1 cellular context compared by ENCODE assay signal in the genomic region with DNA sequence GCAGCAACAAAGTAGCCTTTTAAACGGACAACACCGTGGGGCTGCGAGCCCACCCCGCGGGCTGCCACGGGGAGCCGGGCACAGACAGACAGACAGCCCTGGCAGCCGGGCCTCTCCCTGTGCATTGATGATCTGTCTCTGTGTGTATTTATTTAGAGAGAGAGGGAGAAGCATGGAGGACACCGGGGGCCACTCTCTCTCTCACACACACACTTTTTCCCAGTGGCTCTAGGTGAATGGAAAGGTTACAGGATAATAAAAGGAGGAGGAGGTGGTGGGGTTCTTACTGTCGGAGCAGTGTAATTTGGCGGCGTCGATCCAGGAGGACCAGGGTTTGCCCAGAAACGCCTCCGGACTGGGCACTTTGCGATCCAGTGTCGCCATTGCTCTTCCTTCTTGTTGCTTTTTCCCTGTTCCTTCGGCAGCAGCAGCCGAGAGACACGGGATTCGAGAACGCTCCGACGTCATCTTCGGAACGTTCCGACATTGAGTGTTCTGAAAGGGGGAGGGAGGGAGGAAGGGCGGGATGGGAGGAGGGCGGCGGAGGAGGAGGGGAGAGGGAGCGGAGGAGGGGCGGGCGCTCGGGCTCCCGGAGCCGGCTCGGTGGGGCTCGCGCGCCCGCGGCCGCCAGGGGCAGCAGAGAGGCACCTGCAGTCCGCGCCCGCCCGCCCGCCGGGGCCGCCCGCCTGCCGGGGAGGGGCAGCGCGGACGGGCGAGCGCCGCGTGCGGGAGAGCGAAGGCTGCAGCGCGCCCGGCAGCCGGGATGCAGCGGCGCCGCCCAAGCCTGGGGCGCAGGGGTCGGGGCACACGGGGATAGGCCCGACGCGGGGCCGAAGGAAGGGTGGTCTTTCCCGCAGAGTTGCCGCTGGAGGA.
TF ChIP-seq lines count a peak whose summit lies in the region.

A gene with protein sequence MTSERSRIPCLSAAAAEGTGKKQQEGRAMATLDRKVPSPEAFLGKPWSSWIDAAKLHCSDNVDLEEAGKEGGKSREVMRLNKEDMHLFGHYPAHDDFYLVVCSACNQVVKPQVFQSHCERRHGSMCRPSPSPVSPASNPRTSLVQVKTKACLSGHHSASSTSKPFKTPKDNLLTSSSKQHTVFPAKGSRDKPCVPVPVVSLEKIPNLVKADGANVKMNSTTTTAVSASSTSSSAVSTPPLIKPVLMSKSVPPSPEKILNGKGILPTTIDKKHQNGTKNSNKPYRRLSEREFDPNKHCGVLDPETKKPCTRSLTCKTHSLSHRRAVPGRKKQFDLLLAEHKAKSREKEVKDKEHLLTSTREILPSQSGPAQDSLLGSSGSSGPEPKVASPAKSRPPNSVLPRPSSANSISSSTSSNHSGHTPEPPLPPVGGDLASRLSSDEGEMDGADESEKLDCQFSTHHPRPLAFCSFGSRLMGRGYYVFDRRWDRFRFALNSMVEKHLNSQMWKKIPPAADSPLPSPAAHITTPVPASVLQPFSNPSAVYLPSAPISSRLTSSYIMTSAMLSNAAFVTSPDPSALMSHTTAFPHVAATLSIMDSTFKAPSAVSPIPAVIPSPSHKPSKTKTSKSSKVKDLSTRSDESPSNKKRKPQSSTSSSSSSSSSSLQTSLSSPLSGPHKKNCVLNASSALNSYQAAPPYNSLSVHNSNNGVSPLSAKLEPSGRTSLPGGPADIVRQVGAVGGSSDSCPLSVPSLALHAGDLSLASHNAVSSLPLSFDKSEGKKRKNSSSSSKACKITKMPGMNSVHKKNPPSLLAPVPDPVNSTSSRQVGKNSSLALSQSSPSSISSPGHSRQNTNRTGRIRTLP (minus strand): TSS at position 509 of the 873 bp plus-strand sequence. CDS start 41 bp downstream, at position 468.

TF ChIP-seq in K562, 482 proteins besides CTCF, POLR2A, EP300 and RAD21 (continued from another document and continues in another):
- TF ChIP-seq, protein P1, sequence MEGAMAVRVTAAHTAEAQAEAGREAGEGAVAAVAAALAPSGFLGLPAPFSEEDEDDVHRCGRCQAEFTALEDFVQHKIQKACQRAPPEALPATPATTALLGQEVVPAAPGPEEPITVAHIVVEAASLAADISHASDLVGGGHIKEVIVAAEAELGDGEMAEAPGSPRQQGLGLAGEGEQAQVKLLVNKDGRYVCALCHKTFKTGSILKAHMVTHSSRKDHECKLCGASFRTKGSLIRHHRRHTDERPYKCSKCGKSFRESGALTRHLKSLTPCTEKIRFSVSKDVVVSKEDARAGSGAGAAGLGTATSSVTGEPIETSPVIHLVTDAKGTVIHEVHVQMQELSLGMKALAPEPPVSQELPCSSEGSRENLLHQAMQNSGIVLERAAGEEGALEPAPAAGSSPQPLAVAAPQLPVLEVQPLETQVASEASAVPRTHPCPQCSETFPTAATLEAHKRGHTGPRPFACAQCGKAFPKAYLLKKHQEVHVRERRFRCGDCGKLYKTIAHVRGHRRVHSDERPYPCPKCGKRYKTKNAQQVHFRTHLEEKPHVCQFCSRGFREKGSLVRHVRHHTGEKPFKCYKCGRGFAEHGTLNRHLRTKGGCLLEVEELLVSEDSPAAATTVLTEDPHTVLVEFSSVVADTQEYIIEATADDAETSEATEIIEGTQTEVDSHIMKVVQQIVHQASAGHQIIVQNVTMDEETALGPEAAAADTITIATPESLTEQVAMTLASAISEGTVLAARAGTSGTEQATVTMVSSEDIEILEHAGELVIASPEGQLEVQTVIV (CRISPR knock-in tag; IDR thresholded peaks at IDR 0.05; ENCODE audit: borderline replicate concordance): no peak
- TF ChIP-seq NCOA1 (IDR thresholded peaks at IDR 0.05; ENCODE audit: low read depth): no peak
- peak; percentile 97 for TF ChIP-seq TAF7 (tag; IDR thresholded peaks at IDR 0.05)
- TF ChIP-seq, protein P2, sequence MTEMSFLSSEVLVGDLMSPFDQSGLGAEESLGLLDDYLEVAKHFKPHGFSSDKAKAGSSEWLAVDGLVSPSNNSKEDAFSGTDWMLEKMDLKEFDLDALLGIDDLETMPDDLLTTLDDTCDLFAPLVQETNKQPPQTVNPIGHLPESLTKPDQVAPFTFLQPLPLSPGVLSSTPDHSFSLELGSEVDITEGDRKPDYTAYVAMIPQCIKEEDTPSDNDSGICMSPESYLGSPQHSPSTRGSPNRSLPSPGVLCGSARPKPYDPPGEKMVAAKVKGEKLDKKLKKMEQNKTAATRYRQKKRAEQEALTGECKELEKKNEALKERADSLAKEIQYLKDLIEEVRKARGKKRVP (CRISPR knock-in tag; IDR thresholded peaks at IDR 0.05): 0 out of 2 replicates have a peak, but pooled peaks have one; percentile 23
- TF ChIP-seq, protein P3, sequence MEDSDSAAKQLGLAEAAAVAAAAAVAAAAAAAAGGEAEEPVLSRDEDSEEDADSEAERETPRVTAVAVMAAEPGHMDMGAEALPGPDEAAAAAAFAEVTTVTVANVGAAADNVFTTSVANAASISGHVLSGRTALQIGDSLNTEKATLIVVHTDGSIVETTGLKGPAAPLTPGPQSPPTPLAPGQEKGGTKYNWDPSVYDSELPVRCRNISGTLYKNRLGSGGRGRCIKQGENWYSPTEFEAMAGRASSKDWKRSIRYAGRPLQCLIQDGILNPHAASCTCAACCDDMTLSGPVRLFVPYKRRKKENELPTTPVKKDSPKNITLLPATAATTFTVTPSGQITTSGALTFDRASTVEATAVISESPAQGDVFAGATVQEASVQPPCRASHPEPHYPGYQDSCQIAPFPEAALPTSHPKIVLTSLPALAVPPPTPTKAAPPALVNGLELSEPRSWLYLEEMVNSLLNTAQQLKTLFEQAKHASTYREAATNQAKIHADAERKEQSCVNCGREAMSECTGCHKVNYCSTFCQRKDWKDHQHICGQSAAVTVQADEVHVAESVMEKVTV (CRISPR knock-in tag; IDR thresholded peaks at IDR 0.05): peak; percentile 99
- TF ChIP-seq ZNF146 (CRISPR knock-in tag; IDR thresholded peaks at IDR 0.05; ENCODE audit: unreplicated experiment): no peak
- peak; percentile 45 to 79; a peak in 3 of 4 replicates for TF ChIP-seq MAZ (CRISPR knock-in tag; conservative IDR thresholded peaks at IDR 0.05 in 1 of 2, IDR thresholded peaks at IDR 0.05 in 1 of 2)
- peak; percentile 38; the same call in 1 of the 2 replicates for TF ChIP-seq MTA3 (IDR thresholded peaks at IDR 0.05; ENCODE audit: borderline replicate concordance)
- TF ChIP-seq ZEB2 (IDR thresholded peaks at IDR 0.05): no peak; the same call in 1 of the 2 replicates
- TF ChIP-seq, protein P4, sequence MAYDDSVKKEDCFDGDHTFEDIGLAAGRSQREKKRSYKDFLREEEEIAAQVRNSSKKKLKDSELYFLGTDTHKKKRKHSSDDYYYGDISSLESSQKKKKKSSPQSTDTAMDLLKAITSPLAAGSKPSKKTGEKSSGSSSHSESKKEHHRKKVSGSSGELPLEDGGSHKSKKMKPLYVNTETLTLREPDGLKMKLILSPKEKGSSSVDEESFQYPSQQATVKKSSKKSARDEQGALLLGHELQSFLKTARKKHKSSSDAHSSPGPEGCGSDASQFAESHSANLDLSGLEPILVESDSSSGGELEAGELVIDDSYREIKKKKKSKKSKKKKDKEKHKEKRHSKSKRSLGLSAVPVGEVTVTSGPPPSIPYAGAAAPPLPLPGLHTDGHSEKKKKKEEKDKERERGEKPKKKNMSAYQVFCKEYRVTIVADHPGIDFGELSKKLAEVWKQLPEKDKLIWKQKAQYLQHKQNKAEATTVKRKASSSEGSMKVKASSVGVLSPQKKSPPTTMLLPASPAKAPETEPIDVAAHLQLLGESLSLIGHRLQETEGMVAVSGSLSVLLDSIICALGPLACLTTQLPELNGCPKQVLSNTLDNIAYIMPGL (CRISPR knock-in tag; IDR thresholded peaks at IDR 0.05): 0 out of 2 replicates have a peak, but pooled peaks have one; percentile 36
- peak; percentile 36; the same call in 1 of the 2 replicates for TF ChIP-seq DPF2 (IDR thresholded peaks at IDR 0.05)
- peak; percentile 86 for TF ChIP-seq SMAD4 (CRISPR knock-in tag; conservative IDR thresholded peaks at IDR 0.05)
- TF ChIP-seq HDAC8 (tag; IDR thresholded peaks at IDR 0.05): no peak
- TF ChIP-seq TAF15 (IDR thresholded peaks at IDR 0.05; ENCODE audit: low read depth, low read length): no peak
- peak; percentile 73; the same call in 1 of the 2 replicates for TF ChIP-seq ZBTB7A (IDR thresholded peaks at IDR 0.05; ENCODE audit: borderline replicate concordance, control insufficient read depth, low read depth, low read length)
- TF ChIP-seq RAD51 (IDR thresholded peaks at IDR 0.05; ENCODE audit: borderline replicate concordance, low read depth): 0 out of 2 replicates have a peak, but pooled peaks have one; percentile 22
- peak; percentile 82 for TF ChIP-seq L3MBTL2 (IDR thresholded peaks at IDR 0.05)
- TF ChIP-seq, protein P5, sequence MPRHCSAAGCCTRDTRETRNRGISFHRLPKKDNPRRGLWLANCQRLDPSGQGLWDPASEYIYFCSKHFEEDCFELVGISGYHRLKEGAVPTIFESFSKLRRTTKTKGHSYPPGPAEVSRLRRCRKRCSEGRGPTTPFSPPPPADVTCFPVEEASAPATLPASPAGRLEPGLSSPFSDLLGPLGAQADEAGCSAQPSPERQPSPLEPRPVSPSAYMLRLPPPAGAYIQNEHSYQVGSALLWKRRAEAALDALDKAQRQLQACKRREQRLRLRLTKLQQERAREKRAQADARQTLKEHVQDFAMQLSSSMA (CRISPR knock-in tag; IDR thresholded peaks at IDR 0.05): no peak
- no peak for TF ChIP-seq EWSR1 (IDR thresholded peaks at IDR 0.05; ENCODE audit: borderline replicate concordance, low read depth, partially characterized antibody)
- TF ChIP-seq FOXK2 (conservative IDR thresholded peaks at IDR 0.05 in 1 of 2, IDR thresholded peaks at IDR 0.05 in 1 of 2; ENCODE audit: low read depth in 2 of 2): peak; percentile 94 to 95
- TF ChIP-seq, protein P6, sequence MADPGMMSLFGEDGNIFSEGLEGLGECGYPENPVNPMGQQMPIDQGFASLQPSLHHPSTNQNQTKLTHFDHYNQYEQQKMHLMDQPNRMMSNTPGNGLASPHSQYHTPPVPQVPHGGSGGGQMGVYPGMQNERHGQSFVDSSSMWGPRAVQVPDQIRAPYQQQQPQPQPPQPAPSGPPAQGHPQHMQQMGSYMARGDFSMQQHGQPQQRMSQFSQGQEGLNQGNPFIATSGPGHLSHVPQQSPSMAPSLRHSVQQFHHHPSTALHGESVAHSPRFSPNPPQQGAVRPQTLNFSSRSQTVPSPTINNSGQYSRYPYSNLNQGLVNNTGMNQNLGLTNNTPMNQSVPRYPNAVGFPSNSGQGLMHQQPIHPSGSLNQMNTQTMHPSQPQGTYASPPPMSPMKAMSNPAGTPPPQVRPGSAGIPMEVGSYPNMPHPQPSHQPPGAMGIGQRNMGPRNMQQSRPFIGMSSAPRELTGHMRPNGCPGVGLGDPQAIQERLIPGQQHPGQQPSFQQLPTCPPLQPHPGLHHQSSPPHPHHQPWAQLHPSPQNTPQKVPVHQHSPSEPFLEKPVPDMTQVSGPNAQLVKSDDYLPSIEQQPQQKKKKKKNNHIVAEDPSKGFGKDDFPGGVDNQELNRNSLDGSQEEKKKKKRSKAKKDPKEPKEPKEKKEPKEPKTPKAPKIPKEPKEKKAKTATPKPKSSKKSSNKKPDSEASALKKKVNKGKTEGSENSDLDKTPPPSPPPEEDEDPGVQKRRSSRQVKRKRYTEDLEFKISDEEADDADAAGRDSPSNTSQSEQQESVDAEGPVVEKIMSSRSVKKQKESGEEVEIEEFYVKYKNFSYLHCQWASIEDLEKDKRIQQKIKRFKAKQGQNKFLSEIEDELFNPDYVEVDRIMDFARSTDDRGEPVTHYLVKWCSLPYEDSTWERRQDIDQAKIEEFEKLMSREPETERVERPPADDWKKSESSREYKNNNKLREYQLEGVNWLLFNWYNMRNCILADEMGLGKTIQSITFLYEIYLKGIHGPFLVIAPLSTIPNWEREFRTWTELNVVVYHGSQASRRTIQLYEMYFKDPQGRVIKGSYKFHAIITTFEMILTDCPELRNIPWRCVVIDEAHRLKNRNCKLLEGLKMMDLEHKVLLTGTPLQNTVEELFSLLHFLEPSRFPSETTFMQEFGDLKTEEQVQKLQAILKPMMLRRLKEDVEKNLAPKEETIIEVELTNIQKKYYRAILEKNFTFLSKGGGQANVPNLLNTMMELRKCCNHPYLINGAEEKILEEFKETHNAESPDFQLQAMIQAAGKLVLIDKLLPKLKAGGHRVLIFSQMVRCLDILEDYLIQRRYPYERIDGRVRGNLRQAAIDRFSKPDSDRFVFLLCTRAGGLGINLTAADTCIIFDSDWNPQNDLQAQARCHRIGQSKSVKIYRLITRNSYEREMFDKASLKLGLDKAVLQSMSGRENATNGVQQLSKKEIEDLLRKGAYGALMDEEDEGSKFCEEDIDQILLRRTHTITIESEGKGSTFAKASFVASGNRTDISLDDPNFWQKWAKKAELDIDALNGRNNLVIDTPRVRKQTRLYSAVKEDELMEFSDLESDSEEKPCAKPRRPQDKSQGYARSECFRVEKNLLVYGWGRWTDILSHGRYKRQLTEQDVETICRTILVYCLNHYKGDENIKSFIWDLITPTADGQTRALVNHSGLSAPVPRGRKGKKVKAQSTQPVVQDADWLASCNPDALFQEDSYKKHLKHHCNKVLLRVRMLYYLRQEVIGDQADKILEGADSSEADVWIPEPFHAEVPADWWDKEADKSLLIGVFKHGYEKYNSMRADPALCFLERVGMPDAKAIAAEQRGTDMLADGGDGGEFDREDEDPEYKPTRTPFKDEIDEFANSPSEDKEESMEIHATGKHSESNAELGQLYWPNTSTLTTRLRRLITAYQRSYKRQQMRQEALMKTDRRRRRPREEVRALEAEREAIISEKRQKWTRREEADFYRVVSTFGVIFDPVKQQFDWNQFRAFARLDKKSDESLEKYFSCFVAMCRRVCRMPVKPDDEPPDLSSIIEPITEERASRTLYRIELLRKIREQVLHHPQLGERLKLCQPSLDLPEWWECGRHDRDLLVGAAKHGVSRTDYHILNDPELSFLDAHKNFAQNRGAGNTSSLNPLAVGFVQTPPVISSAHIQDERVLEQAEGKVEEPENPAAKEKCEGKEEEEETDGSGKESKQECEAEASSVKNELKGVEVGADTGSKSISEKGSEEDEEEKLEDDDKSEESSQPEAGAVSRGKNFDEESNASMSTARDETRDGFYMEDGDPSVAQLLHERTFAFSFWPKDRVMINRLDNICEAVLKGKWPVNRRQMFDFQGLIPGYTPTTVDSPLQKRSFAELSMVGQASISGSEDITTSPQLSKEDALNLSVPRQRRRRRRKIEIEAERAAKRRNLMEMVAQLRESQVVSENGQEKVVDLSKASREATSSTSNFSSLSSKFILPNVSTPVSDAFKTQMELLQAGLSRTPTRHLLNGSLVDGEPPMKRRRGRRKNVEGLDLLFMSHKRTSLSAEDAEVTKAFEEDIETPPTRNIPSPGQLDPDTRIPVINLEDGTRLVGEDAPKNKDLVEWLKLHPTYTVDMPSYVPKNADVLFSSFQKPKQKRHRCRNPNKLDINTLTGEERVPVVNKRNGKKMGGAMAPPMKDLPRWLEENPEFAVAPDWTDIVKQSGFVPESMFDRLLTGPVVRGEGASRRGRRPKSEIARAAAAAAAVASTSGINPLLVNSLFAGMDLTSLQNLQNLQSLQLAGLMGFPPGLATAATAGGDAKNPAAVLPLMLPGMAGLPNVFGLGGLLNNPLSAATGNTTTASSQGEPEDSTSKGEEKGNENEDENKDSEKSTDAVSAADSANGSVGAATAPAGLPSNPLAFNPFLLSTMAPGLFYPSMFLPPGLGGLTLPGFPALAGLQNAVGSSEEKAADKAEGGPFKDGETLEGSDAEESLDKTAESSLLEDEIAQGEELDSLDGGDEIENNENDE (IDR thresholded peaks at IDR 0.05; ENCODE audit: low read depth, low read length): no peak
- TF ChIP-seq, protein P7, sequence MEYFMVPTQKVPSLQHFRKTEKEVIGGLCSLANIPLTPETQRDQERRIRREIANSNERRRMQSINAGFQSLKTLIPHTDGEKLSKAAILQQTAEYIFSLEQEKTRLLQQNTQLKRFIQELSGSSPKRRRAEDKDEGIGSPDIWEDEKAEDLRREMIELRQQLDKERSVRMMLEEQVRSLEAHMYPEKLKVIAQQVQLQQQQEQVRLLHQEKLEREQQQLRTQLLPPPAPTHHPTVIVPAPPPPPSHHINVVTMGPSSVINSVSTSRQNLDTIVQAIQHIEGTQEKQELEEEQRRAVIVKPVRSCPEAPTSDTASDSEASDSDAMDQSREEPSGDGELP (CRISPR knock-in tag; IDR thresholded peaks at IDR 0.05; ENCODE audit: borderline replicate concordance): peak; percentile 5; the same call in 1 of the 2 replicates
- TF ChIP-seq POLR2AphosphoS5 (IDR thresholded peaks at IDR 0.05; ENCODE audit: control insufficient read depth, insufficient read depth, low read depth, low read length): peak; percentile 90
- TF ChIP-seq ZNF224 (CRISPR knock-in tag; IDR thresholded peaks at IDR 0.05): no peak
